ENCODE assay signal across 8 cellular contexts in genomic region chr9:104747565-104748358, GRCh38. TPM values are rescaled to one million over a fixed set of nuclear protein-coding genes. Genes with fewer than 3 reads are reported as not detected.
DNase-seq lines count a peak whose midpoint lies in the region; ATAC-seq and TF ChIP-seq lines count a peak whose summit lies in the region.

Gene NIPSNAP3A (plus strand): TSS chr9:104747683. CDS start chr9:104747793, 110 bp downstream.

- in situ Hi-C loops in G401 (cut with HindIII; ENCODE audit: low sequenced_read_pairs) = no loop called here

- H3K9me3 ChIP-seq in SJCRH30 (replicated peaks) (no peaks in the 10 kb centered on the region), neuron (ENCODE audit: low read length) (no peaks in the 10 kb centered on the region)

- peak; percentile 93 for ATAC-seq in foreskin keratinocyte

- H3K36me3 ChIP-seq in H7 (replicated peaks; ENCODE audit: control insufficient read depth, insufficient read depth, low read length) (no peaks in the 10 kb centered on the region), SJCRH30 (0 out of 2 replicates have a peak, but pooled peaks cover 5% of the 10 kb centered on the region), neuron (ENCODE audit: insufficient read depth, low read length) (no peaks in the 10 kb centered on the region)

- peak within 1 kb of the TSS; percentile 60 for H3K27ac ChIP-seq in SJCRH30
- H3K27ac ChIP-seq in foreskin keratinocyte = peak within 1 kb of the TSS; percentile 82

- no peak for TF ChIP-seq CTCF in foreskin keratinocyte (conservative IDR thresholded peaks at IDR 0.05)

- H3K4me1 ChIP-seq in SJCRH30 (peaks cover 10% of the 10 kb centered on the region), foreskin keratinocyte (no peaks in the 10 kb centered on the region), neuron (ENCODE audit: insufficient read depth, low read length) (peaks cover 6% of the 10 kb centered on the region)

- DNase-seq in G401 (ENCODE audit: low spot score) = peak; percentile 85
- peak; percentile 91 for DNase-seq in H7
- DNase-seq in LoVo (ENCODE audit: low spot score) = peak; percentile 87
- peak; percentile 80 to 85 for DNase-seq in SJCRH30
- peak; percentile 77 for DNase-seq in activated gamma-delta T cell treated with anti-CD3 and anti-CD28 coated beads, Interleukin-2, amount 50 U/mL, for 16 hours (ENCODE audit: low read depth)
- peak; percentile 66 to 81 for DNase-seq in foreskin keratinocyte
- peak; percentile 57 for DNase-seq in stromal cell of bone marrow (ENCODE audit: low read depth)

- peak within 1 kb of the TSS; percentile 80 for H2AFZ ChIP-seq in neuron (ENCODE audit: low read depth, low read length)

- H3K27me3 ChIP-seq in H7 (ENCODE audit: control insufficient read depth, insufficient read depth, low read length) (no peaks in the 10 kb centered on the region), SJCRH30 (no peaks in the 10 kb centered on the region), foreskin keratinocyte (no peaks in the 10 kb centered on the region), neuron (ENCODE audit: insufficient read depth, low read length) (peaks cover 8% of the 10 kb centered on the region)

- H3K4me3 ChIP-seq in H7 (ENCODE audit: insufficient read depth, low read depth, low read length) (peak within 1 kb of the TSS; percentile 84), SJCRH30 (peak within 1 kb of the TSS; percentile 90), neuron (ENCODE audit: low read length) (peak within 1 kb of the TSS; percentile 68)

RNA-seq across cellular contexts. Expression of gene NIPSNAP3A, which starts in this region (rescaled TPM):
- total RNA-seq in G401 (2014; rRNA removed; shearing (Covaris generic)) = 29.0 and 40.2 TPM in 2 replicates
- total RNA-seq in H7 (2014; rRNA removed; shearing (Covaris generic)) = 19.0 and 20.4 TPM in 2 replicates
- 25.3 and 27.8 TPM in 2 replicates for total RNA-seq in SJCRH30 (2014; rRNA removed; shearing (Covaris generic))
- 16.5 and 24.7 TPM in 2 replicates for total RNA-seq in foreskin keratinocyte
- 13.7 and 18.0 TPM in 2 replicates for polyA plus RNA-seq in foreskin keratinocyte

Comparison
In these comparisons a context has a peak if more than half of its experiments do, and no peak if none do; other contexts are left out.
1. Peak in every context shown above with its lines: DNase-seq, ATAC-seq, H3K4me3 ChIP-seq and H3K27ac ChIP-seq.